In genomic region chr5:39169081-39169480, GRCh38 we compare ENCODE assay signal across 20 cellular contexts. TPM values are rescaled to one million over a fixed set of nuclear protein-coding genes. Genes with fewer than 3 reads are reported as not detected.
DNase-seq lines count a peak whose midpoint lies in the region; ATAC-seq and TF ChIP-seq lines count a peak whose summit lies in the region.
"Had no signal": no experiment of that assay in that cellular context is flagged by ENCODE, and none has a peak within 500 bp of the region (broad histone marks: within the 10 kb centered on the region; RNA-seq: fewer than 3 reads in every experiment).

No MANE protein-coding gene starts in this region.

- H3K27me3 Mint-ChIP-seq in activated naive CD8-positive, alpha-beta T cell treated with anti-CD3 and anti-CD28 coated beads, Interleukin-2, amount 10 ng/mL, durations not matched to agents 7 days and 5 days, result no peaks in the 10 kb centered on the region

- H3K27ac Mint-ChIP-seq in activated naive CD8-positive, alpha-beta T cell treated with anti-CD3 and anti-CD28 coated beads, Interleukin-2, amount 10 ng/mL, durations not matched to agents 7 days and 5 days, result peak overlapping the region; percentile 16

- POLR2A ChIA-PET in activated naive CD8-positive, alpha-beta T cell treated with anti-CD3 and anti-CD28 coated beads, Interleukin-2, amount 10 ng/mL, durations not matched to agents 7 days and 5 days (lab: Charles Lee), result interaction anchor here (0.7 to 2.0 kb wide), 4 partner anchors 8 to 40 kb away, joined by 3 to 9 read pairs (median 4); no protein-coding TSS in a partner anchor

- peak; percentile 89 for DNase-seq in AG10803 (ENCODE audit: low read depth)
- DNase-seq in ELR (ENCODE audit: low read depth), result peak; percentile 87
- DNase-seq in activated naive CD8-positive, alpha-beta T cell treated with anti-CD3 and anti-CD28 coated beads, Interleukin-2, amount 10 ng/mL, durations not matched to agents 7 days and 5 days, result no peak
- DNase-seq in foreskin fibroblast, result peak; percentile 79 to 92
- DNase-seq in T-helper 1 cell, result no peak
- no peak for DNase-seq in DMS 273 treated with DMSO at 0.1 percent for 48 hours (lab: John Stamatoyannopoulos, UW)
- DNase-seq: activated CD4-positive, alpha-beta T cell treated with anti-CD3 and anti-CD28 coated beads, Interleukin-2, amount 50 U/mL, for 4 hours; activated effector memory CD4-positive, alpha-beta T cell treated with Interleukin-2 at 50 U/mL for 16 hours; C1 segment of cervical spinal cord; DND-41; esophagus squamous epithelium; KG1; left cardiac atrium; NCI-H1048; NCI-H2107; sigmoid colon; stimulated activated CD4-positive, alpha-beta T cell treated with anti-CD3 and anti-CD28 coated beads, Interleukin-4, amount 100 ng/mL, for 1 hour had no signal

- H3K9me3 Mint-ChIP-seq in activated naive CD8-positive, alpha-beta T cell treated with anti-CD3 and anti-CD28 coated beads, Interleukin-2, amount 10 ng/mL, durations not matched to agents 7 days and 5 days, result peaks cover 8% of the 10 kb centered on the region

- ATAC-seq in activated naive CD8-positive, alpha-beta T cell treated with anti-CD3 and anti-CD28 coated beads, Interleukin-2, amount 10 ng/mL, durations not matched to agents 7 days and 5 days (ENCODE audit: low read depth), result no peak
- no peak for ATAC-seq in HG03460 (IDR thresholded peaks at IDR 0.05; ENCODE audit: unreplicated experiment)
- ATAC-seq: left cardiac atrium had no signal

- peaks cover 65% of the 10 kb centered on the region for H3K36me3 Mint-ChIP-seq in activated naive CD8-positive, alpha-beta T cell treated with anti-CD3 and anti-CD28 coated beads, Interleukin-2, amount 10 ng/mL, durations not matched to agents 7 days and 5 days

- peaks cover 71% of the 10 kb centered on the region for H3K4me1 Mint-ChIP-seq in activated naive CD8-positive, alpha-beta T cell treated with anti-CD3 and anti-CD28 coated beads, Interleukin-2, amount 10 ng/mL, durations not matched to agents 7 days and 5 days

- H3K4me3 Mint-ChIP-seq in activated naive CD8-positive, alpha-beta T cell treated with anti-CD3 and anti-CD28 coated beads, Interleukin-2, amount 10 ng/mL, durations not matched to agents 7 days and 5 days, result peak overlapping the region; percentile 35

- H3K4me3 ChIP-seq in AG10803 (ENCODE audit: low read length) (no peak overlapping the region), foreskin fibroblast (ENCODE audit: low read depth in 1 of 2, low read length in 2 of 2) (no peak overlapping the region)
- H3K4me3 ChIP-seq: esophagus squamous epithelium, sigmoid colon had no signal

- TF ChIP-seq CTCF in AG10803 (conservative IDR thresholded peaks at IDR 0.05; ENCODE audit: low read length) (no peak), foreskin fibroblast (IDR thresholded peaks at IDR 0.05; ENCODE audit: low read depth, low read length) (no peak)

RNA-seq across cellular contexts. Expression of gene FYB1, which starts 50.3 kb away (rescaled TPM):
- total RNA-seq in activated naive CD8-positive, alpha-beta T cell treated with anti-CD3 and anti-CD28 coated beads, Interleukin-2, amount 10 ng/mL, durations not matched to agents 7 days and 5 days, result 100 to 1,000 TPM; 355 to 358 TPM
- total RNA-seq: dermis microvascular lymphatic vessel endothelial cell, osteocyte had no signal

Comparison
In these comparisons a context has a peak if more than half of its experiments do, and no peak if none do; other contexts are left out.
1. DNase-seq: peak in AG10803 (single experiment), ELR (single experiment) and foreskin fibroblast (2 of 2); none in activated naive CD8-positive, alpha-beta T cell treated with anti-CD3 and anti-CD28 coated beads, Interleukin-2, amount 10 ng/mL, durations not matched to agents 7 days and 5 days (single experiment), T-helper 1 cell (0 of 5) and DMS 273 treated with DMSO at 0.1 percent for 48 hours (single experiment).